ENCODE assay signal across 1 cellular context in the genomic region with DNA sequence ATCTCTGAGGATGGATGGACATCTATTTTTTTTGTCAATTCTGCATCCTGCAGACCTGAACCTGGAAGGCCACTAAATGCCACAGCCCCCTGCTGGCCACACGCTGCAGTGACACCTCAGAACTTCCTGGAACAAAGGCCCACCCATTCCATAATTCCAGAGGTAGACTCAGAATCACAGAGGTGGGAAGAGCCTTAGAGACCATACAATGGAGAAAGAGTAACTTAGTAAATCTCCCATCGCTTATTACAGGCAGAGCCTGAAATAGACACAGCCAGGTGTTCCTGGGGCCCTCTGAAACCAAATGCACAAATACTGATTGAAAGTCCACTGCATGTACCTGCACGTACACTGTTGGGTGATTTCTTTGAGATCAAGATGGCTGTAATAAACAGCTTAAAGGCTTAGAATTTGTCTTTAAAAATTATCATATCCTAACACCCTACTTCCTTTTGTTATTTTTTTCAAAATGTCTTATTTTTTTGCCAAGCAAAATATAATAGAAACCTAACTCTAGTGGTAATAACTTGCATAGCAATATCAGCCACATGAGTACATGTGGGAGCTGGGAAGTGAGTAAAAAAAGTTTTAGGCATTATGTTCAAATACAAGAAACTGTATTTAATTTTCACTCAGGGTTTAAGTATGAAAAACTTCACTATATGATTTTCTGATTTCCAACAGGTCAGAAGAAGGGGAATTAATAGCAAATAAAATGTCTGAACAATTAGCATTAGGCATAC.
TF ChIP-seq lines count a peak whose summit lies in the region.

No MANE protein-coding gene starts in this region.

TF ChIP-seq in HepG2, 621 proteins besides CTCF, POLR2A, EP300 and RAD21 (continued from another document and continues in another):
- TF ChIP-seq, protein P1, sequence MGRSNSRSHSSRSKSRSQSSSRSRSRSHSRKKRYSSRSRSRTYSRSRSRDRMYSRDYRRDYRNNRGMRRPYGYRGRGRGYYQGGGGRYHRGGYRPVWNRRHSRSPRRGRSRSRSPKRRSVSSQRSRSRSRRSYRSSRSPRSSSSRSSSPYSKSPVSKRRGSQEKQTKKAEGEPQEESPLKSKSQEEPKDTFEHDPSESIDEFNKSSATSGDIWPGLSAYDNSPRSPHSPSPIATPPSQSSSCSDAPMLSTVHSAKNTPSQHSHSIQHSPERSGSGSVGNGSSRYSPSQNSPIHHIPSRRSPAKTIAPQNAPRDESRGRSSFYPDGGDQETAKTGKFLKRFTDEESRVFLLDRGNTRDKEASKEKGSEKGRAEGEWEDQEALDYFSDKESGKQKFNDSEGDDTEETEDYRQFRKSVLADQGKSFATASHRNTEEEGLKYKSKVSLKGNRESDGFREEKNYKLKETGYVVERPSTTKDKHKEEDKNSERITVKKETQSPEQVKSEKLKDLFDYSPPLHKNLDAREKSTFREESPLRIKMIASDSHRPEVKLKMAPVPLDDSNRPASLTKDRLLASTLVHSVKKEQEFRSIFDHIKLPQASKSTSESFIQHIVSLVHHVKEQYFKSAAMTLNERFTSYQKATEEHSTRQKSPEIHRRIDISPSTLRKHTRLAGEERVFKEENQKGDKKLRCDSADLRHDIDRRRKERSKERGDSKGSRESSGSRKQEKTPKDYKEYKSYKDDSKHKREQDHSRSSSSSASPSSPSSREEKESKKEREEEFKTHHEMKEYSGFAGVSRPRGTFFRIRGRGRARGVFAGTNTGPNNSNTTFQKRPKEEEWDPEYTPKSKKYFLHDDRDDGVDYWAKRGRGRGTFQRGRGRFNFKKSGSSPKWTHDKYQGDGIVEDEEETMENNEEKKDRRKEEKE (IDR thresholded peaks at IDR 0.05) = no peak
- TF ChIP-seq, protein P2, sequence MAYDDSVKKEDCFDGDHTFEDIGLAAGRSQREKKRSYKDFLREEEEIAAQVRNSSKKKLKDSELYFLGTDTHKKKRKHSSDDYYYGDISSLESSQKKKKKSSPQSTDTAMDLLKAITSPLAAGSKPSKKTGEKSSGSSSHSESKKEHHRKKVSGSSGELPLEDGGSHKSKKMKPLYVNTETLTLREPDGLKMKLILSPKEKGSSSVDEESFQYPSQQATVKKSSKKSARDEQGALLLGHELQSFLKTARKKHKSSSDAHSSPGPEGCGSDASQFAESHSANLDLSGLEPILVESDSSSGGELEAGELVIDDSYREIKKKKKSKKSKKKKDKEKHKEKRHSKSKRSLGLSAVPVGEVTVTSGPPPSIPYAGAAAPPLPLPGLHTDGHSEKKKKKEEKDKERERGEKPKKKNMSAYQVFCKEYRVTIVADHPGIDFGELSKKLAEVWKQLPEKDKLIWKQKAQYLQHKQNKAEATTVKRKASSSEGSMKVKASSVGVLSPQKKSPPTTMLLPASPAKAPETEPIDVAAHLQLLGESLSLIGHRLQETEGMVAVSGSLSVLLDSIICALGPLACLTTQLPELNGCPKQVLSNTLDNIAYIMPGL (CRISPR knock-in tag; IDR thresholded peaks at IDR 0.05; ENCODE audit: borderline replicate concordance in 1 of 2, low read depth in 1 of 2) = peak in 1 of 2 experiments; percentile 36; a peak in 1 of 4 replicates
- TF ChIP-seq NCOR1 (IDR thresholded peaks at IDR 0.05; ENCODE audit: borderline replicate concordance, low read length) (no peak), MXI1 (IDR thresholded peaks at IDR 0.05; ENCODE audit: borderline replicate concordance, low read depth, low read length) (no peak), KDM2A (CRISPR knock-in tag; IDR thresholded peaks at IDR 0.05; ENCODE audit: borderline replicate concordance, low read depth) (peak; percentile 23; the same call in 1 of the 2 replicates), ZNF230 (CRISPR knock-in tag; IDR thresholded peaks at IDR 0.05) (no peak), RBFOX2 (IDR thresholded peaks at IDR 0.05; ENCODE audit: low read depth, low read length) (no peak), FOSL2 (CRISPR knock-in tag; IDR thresholded peaks at IDR 0.05) (peak; percentile 32; the same call in 1 of the 2 replicates), EED (CRISPR knock-in tag; IDR thresholded peaks at IDR 0.05) (no peak), ZNF891 (CRISPR knock-in tag; IDR thresholded peaks at IDR 0.05) (no peak), CENPT (CRISPR knock-in tag; IDR thresholded peaks at IDR 0.05; ENCODE audit: low read depth) (no peak), MAFF (IDR thresholded peaks at IDR 0.05; ENCODE audit: low read depth, low read length) (peak; percentile 21; the same call in 1 of the 2 replicates), RBM22 (optimal IDR thresholded peaks at IDR 0.05; ENCODE audit: low read length) (no peak), HES4 (CRISPR knock-in tag; IDR thresholded peaks at IDR 0.05; ENCODE audit: borderline replicate concordance) (no peak), MED1 (CRISPR knock-in tag; IDR thresholded peaks at IDR 0.05) (peak; percentile 12; the same call in 1 of the 2 replicates), TEAD2 (CRISPR knock-in tag; IDR thresholded peaks at IDR 0.05) (no peak), PPARG (CRISPR knock-in tag; conservative IDR thresholded peaks at IDR 0.05) (no peak), MTF1 (CRISPR knock-in tag; IDR thresholded peaks at IDR 0.05) (no peak), ZFP37 (CRISPR knock-in tag; IDR thresholded peaks at IDR 0.05; ENCODE audit: borderline replicate concordance) (no peak), ZNF343 (CRISPR knock-in tag; IDR thresholded peaks at IDR 0.05) (no peak), ZNF326 (CRISPR knock-in tag; IDR thresholded peaks at IDR 0.05; ENCODE audit: borderline replicate concordance) (no peak), ZMYM3 (CRISPR knock-in tag; IDR thresholded peaks at IDR 0.05) (no peak), ZNF234 (CRISPR knock-in tag; conservative IDR thresholded peaks at IDR 0.05) (no peak), TAF15 (IDR thresholded peaks at IDR 0.05; ENCODE audit: low read depth, low read length, poor library complexity, severe bottlenecking) (no peak), ZNF841 (CRISPR knock-in tag; IDR thresholded peaks at IDR 0.05; ENCODE audit: borderline replicate concordance) (no peak), SIX1 (CRISPR knock-in tag; IDR thresholded peaks at IDR 0.05; ENCODE audit: borderline replicate concordance) (no peak), RAD51 (IDR thresholded peaks at IDR 0.05; ENCODE audit: borderline replicate concordance) (no peak), NFYB (CRISPR knock-in tag; IDR thresholded peaks at IDR 0.05) (no peak), ZNF460 (CRISPR knock-in tag; IDR thresholded peaks at IDR 0.05; ENCODE audit: borderline replicate concordance) (no peak), KMT2B (CRISPR knock-in tag; IDR thresholded peaks at IDR 0.05) (no peak), BRD4 (CRISPR knock-in tag; IDR thresholded peaks at IDR 0.05) (no peak), NKX3-1 (CRISPR knock-in tag; IDR thresholded peaks at IDR 0.05) (no peak), RFX5 (IDR thresholded peaks at IDR 0.05; ENCODE audit: low read depth, low read length) (no peak), ZNF253 (CRISPR knock-in tag; IDR thresholded peaks at IDR 0.05; ENCODE audit: borderline replicate concordance) (no peak), MIXL1 (CRISPR knock-in tag; IDR thresholded peaks at IDR 0.05) (peak; percentile 21; the same call in 1 of the 2 replicates), ZNF430 (CRISPR knock-in tag; IDR thresholded peaks at IDR 0.05) (no peak), ZMYM4 (CRISPR knock-in tag; IDR thresholded peaks at IDR 0.05) (0 out of 2 replicates have a peak, but pooled peaks have one; percentile 38), RORA (CRISPR knock-in tag; IDR thresholded peaks at IDR 0.05) (no peak), ZNF367 (CRISPR knock-in tag; IDR thresholded peaks at IDR 0.05; ENCODE audit: borderline replicate concordance) (no peak), ZNF674 (CRISPR knock-in tag; IDR thresholded peaks at IDR 0.05; ENCODE audit: low read depth) (no peak)
- TF ChIP-seq, protein P3, sequence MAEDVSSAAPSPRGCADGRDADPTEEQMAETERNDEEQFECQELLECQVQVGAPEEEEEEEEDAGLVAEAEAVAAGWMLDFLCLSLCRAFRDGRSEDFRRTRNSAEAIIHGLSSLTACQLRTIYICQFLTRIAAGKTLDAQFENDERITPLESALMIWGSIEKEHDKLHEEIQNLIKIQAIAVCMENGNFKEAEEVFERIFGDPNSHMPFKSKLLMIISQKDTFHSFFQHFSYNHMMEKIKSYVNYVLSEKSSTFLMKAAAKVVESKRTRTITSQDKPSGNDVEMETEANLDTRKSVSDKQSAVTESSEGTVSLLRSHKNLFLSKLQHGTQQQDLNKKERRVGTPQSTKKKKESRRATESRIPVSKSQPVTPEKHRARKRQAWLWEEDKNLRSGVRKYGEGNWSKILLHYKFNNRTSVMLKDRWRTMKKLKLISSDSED (CRISPR knock-in tag; IDR thresholded peaks at IDR 0.05) = no peak
- TF ChIP-seq, protein P4, sequence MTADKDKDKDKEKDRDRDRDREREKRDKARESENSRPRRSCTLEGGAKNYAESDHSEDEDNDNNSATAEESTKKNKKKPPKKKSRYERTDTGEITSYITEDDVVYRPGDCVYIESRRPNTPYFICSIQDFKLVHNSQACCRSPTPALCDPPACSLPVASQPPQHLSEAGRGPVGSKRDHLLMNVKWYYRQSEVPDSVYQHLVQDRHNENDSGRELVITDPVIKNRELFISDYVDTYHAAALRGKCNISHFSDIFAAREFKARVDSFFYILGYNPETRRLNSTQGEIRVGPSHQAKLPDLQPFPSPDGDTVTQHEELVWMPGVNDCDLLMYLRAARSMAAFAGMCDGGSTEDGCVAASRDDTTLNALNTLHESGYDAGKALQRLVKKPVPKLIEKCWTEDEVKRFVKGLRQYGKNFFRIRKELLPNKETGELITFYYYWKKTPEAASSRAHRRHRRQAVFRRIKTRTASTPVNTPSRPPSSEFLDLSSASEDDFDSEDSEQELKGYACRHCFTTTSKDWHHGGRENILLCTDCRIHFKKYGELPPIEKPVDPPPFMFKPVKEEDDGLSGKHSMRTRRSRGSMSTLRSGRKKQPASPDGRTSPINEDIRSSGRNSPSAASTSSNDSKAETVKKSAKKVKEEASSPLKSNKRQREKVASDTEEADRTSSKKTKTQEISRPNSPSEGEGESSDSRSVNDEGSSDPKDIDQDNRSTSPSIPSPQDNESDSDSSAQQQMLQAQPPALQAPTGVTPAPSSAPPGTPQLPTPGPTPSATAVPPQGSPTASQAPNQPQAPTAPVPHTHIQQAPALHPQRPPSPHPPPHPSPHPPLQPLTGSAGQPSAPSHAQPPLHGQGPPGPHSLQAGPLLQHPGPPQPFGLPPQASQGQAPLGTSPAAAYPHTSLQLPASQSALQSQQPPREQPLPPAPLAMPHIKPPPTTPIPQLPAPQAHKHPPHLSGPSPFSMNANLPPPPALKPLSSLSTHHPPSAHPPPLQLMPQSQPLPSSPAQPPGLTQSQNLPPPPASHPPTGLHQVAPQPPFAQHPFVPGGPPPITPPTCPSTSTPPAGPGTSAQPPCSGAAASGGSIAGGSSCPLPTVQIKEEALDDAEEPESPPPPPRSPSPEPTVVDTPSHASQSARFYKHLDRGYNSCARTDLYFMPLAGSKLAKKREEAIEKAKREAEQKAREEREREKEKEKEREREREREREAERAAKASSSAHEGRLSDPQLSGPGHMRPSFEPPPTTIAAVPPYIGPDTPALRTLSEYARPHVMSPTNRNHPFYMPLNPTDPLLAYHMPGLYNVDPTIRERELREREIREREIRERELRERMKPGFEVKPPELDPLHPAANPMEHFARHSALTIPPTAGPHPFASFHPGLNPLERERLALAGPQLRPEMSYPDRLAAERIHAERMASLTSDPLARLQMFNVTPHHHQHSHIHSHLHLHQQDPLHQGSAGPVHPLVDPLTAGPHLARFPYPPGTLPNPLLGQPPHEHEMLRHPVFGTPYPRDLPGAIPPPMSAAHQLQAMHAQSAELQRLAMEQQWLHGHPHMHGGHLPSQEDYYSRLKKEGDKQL (CRISPR knock-in tag; IDR thresholded peaks at IDR 0.05; ENCODE audit: low read depth) = no peak
- TF ChIP-seq, protein P5, sequence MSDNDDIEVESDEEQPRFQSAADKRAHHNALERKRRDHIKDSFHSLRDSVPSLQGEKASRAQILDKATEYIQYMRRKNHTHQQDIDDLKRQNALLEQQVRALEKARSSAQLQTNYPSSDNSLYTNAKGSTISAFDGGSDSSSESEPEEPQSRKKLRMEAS (IDR thresholded peaks at IDR 0.05) = no peak
- TF ChIP-seq, protein P6, sequence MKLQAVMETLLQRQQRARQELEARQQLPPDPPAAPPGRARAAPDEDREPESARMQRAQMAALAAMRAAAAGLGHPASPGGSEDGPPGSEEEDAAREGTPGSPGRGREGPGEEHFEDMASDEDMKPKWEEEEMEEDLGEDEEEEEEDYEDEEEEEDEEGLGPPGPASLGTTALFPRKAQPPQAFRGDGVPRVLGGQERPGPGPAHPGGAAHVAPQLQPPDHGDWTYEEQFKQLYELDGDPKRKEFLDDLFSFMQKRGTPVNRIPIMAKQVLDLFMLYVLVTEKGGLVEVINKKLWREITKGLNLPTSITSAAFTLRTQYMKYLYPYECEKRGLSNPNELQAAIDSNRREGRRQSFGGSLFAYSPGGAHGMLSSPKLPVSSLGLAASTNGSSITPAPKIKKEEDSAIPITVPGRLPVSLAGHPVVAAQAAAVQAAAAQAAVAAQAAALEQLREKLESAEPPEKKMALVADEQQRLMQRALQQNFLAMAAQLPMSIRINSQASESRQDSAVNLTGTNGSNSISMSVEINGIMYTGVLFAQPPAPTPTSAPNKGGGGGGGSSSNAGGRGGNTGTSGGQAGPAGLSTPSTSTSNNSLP (IDR thresholded peaks at IDR 0.05; ENCODE audit: low read depth, low read length) = no peak
- TF ChIP-seq, protein P7, sequence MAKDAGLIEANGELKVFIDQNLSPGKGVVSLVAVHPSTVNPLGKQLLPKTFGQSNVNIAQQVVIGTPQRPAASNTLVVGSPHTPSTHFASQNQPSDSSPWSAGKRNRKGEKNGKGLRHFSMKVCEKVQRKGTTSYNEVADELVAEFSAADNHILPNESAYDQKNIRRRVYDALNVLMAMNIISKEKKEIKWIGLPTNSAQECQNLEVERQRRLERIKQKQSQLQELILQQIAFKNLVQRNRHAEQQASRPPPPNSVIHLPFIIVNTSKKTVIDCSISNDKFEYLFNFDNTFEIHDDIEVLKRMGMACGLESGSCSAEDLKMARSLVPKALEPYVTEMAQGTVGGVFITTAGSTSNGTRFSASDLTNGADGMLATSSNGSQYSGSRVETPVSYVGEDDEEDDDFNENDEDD (CRISPR knock-in tag; IDR thresholded peaks at IDR 0.05; ENCODE audit: borderline replicate concordance) = no peak
- TF ChIP-seq, protein P8, sequence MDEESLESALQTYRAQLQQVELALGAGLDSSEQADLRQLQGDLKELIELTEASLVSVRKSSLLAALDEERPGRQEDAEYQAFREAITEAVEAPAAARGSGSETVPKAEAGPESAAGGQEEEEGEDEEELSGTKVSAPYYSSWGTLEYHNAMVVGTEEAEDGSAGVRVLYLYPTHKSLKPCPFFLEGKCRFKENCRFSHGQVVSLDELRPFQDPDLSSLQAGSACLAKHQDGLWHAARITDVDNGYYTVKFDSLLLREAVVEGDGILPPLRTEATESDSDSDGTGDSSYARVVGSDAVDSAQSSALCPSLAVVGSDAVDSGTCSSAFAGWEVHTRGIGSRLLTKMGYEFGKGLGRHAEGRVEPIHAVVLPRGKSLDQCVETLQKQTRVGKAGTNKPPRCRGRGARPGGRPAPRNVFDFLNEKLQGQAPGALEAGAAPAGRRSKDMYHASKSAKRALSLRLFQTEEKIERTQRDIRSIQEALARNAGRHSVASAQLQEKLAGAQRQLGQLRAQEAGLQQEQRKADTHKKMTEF (CRISPR knock-in tag; IDR thresholded peaks at IDR 0.05) = 0 out of 2 replicates have a peak, but pooled peaks have one; percentile 24
- TF ChIP-seq, protein P9, sequence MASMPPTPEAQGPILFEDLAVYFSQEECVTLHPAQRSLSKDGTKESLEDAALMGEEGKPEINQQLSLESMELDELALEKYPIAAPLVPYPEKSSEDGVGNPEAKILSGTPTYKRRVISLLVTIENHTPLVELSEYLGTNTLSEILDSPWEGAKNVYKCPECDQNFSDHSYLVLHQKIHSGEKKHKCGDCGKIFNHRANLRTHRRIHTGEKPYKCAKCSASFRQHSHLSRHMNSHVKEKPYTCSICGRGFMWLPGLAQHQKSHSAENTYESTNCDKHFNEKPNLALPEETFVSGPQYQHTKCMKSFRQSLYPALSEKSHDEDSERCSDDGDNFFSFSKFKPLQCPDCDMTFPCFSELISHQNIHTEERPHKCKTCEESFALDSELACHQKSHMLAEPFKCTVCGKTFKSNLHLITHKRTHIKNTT (CRISPR knock-in tag; IDR thresholded peaks at IDR 0.05) = no peak
